Comparison of ENCODE assay signal across 8 cellular contexts in genomic region chr3:70064194-70064787, GRCh38.
A peak's percentile ranks its signal among the peaks of the same experiment; 100 is the strongest.
DNase-seq lines count a peak whose midpoint lies in the region; ATAC-seq and TF ChIP-seq lines count a peak whose summit lies in the region.

No MANE protein-coding gene starts in this region.

- H3K9me3 Mint-ChIP-seq in activated T-helper 2 cell treated with anti-CD3 and anti-CD28 coated beads, Interferon-gamma antibody, Interleukin-2, Interleukin-4, amounts not matched to agents 10 μg/mL and 5 μg/mL and 100 μg/mL, durations not matched to agents 14 hours and 24 hours and 36 hours, result no peaks in the 10 kb centered on the region

- H3K27me3 Mint-ChIP-seq in activated T-helper 2 cell treated with anti-CD3 and anti-CD28 coated beads, Interferon-gamma antibody, Interleukin-2, Interleukin-4, amounts not matched to agents 10 μg/mL and 5 μg/mL and 100 μg/mL, durations not matched to agents 14 hours and 24 hours and 36 hours (ENCODE audit: low read depth), result no peaks in the 10 kb centered on the region

- no peak overlapping the region for H3K27ac Mint-ChIP-seq in activated T-helper 2 cell treated with anti-CD3 and anti-CD28 coated beads, Interferon-gamma antibody, Interleukin-2, Interleukin-4, amounts not matched to agents 10 μg/mL and 5 μg/mL and 100 μg/mL, durations not matched to agents 14 hours and 24 hours and 36 hours

- H3K4me3 Mint-ChIP-seq in activated T-helper 2 cell treated with anti-CD3 and anti-CD28 coated beads, Interferon-gamma antibody, Interleukin-2, Interleukin-4, amounts not matched to agents 10 μg/mL and 5 μg/mL and 100 μg/mL, durations not matched to agents 14 hours and 24 hours and 36 hours (ENCODE audit: low read depth), result no peak overlapping the region

- TF ChIP-seq CTCF in AG10803 (conservative IDR thresholded peaks at IDR 0.05; ENCODE audit: low read length) (peak; percentile 70), GM12875 (IDR thresholded peaks at IDR 0.05; ENCODE audit: borderline replicate concordance, insufficient read depth, low read depth, low read length) (peak; percentile 39; the same call in 1 of the 2 replicates)

- ATAC-seq in GM19463 (IDR thresholded peaks at IDR 0.05; ENCODE audit: unreplicated experiment), result no peak

- H3K4me1 Mint-ChIP-seq in activated T-helper 2 cell treated with anti-CD3 and anti-CD28 coated beads, Interferon-gamma antibody, Interleukin-2, Interleukin-4, amounts not matched to agents 10 μg/mL and 5 μg/mL and 100 μg/mL, durations not matched to agents 14 hours and 24 hours and 36 hours (ENCODE audit: low read depth), result no peaks in the 10 kb centered on the region

- no peaks in the 10 kb centered on the region for H3K36me3 Mint-ChIP-seq in activated T-helper 2 cell treated with anti-CD3 and anti-CD28 coated beads, Interferon-gamma antibody, Interleukin-2, Interleukin-4, amounts not matched to agents 10 μg/mL and 5 μg/mL and 100 μg/mL, durations not matched to agents 14 hours and 24 hours and 36 hours (ENCODE audit: low read depth)

- DNase-seq in AG10803 (ENCODE audit: low read depth) (peak; percentile 40), MV-4-11 (lab: John Stamatoyannopoulos, UW) (peak; percentile 19), astrocyte of the hippocampus (ENCODE audit: low read depth, low spot score) (peak; percentile 59), left kidney (ENCODE audit: low read depth, low spot score) (peak; percentile 59)
- DNase-seq in activated T-helper 2 cell treated with anti-CD3 and anti-CD28 coated beads, Interferon-gamma antibody, Interleukin-2, Interleukin-4, amounts not matched to agents 10 μg/mL and 5 μg/mL and 100 μg/mL, durations not matched to agents 14 hours and 24 hours and 36 hours (ENCODE audit: low spot score), result no peak
- no peak for DNase-seq in stimulated activated CD8-positive, alpha-beta memory T cell treated with anti-CD3 and anti-CD28 coated beads, Interleukin-4, amount 100 ng/mL, for 48 hours

- H3K4me3 ChIP-seq in AG10803 (ENCODE audit: low read length) (no peak overlapping the region), GM12875 (ENCODE audit: low read depth, low read length) (no peak overlapping the region)

- intact Hi-C loops in activated T-helper 2 cell treated with anti-CD3 and anti-CD28 coated beads, Interferon-gamma antibody, Interleukin-2, Interleukin-4, amounts not matched to agents 10 μg/mL and 5 μg/mL and 100 μg/mL, durations not matched to agents 14 hours and 24 hours and 36 hours (cut with micrococcal nuclease), result no loop called here

Comparison
In these comparisons a context has a peak if more than half of its experiments do, and no peak if none do; other contexts are left out.
1. DNase-seq: peak in AG10803 (single experiment), MV-4-11 (single experiment), astrocyte of the hippocampus (single experiment) and left kidney (single experiment); none in activated T-helper 2 cell treated with anti-CD3 and anti-CD28 coated beads, Interferon-gamma antibody, Interleukin-2, Interleukin-4, amounts not matched to agents 10 μg/mL and 5 μg/mL and 100 μg/mL, durations not matched to agents 14 hours and 24 hours and 36 hours (single experiment) and stimulated activated CD8-positive, alpha-beta memory T cell treated with anti-CD3 and anti-CD28 coated beads, Interleukin-4, amount 100 ng/mL, for 48 hours (single experiment).